10 cellular contexts compared by ENCODE assay signal in genomic region chrX:45843518-45843917, GRCh38.
DNase-seq lines count a peak whose midpoint lies in the region; ATAC-seq and TF ChIP-seq lines count a peak whose summit lies in the region.
"Had no signal": no experiment of that assay in that cellular context is flagged by ENCODE, and none has a peak within 500 bp of the region (broad histone marks: within the 10 kb centered on the region; RNA-seq: fewer than 3 reads in every experiment).

No MANE protein-coding gene starts in this region.

- no peaks in the 10 kb centered on the region for H3K36me3 ChIP-seq in breast epithelium
- H3K36me3 ChIP-seq: prostate gland had no signal

- POLR2A ChIA-PET in MCF 10A (lab: Yijun Ruan, JAX): interaction anchor here (0.9 to 2.5 kb wide), 4 partner anchors 8 to 74 kb away, joined by 5 to 13 read pairs (median 8); no protein-coding TSS in a partner anchor

- no peak for ATAC-seq in stimulated activated naive CD8-positive, alpha-beta T cell treated with anti-CD3 and anti-CD28 coated beads, Interleukin-15, amount 100 ng/mL, for 72 hours
- ATAC-seq in HG02970 (IDR thresholded peaks at IDR 0.05; ENCODE audit: low FRiP score, unreplicated experiment): no peak

- no peaks in the 10 kb centered on the region for H3K9me3 Mint-ChIP-seq in MCF 10A (ENCODE audit: unreplicated experiment)
- H3K9me3 Mint-ChIP-seq in chondrocyte (ENCODE audit: low read depth): peaks cover 11% of the 10 kb centered on the region
- no peaks in the 10 kb centered on the region for H3K9me3 Mint-ChIP-seq in stimulated activated naive CD8-positive, alpha-beta T cell treated with anti-CD3 and anti-CD28 coated beads, Interleukin-15, amount 100 ng/mL, for 72 hours

- H3K4me3 Mint-ChIP-seq in MCF 10A (ENCODE audit: unreplicated experiment): no peak overlapping the region
- no peak overlapping the region for H3K4me3 Mint-ChIP-seq in chondrocyte (ENCODE audit: unreplicated experiment)
- no peak overlapping the region for H3K4me3 Mint-ChIP-seq in stimulated activated naive CD8-positive, alpha-beta T cell treated with anti-CD3 and anti-CD28 coated beads, Interleukin-15, amount 100 ng/mL, for 72 hours

- BruUV-seq in MCF 10A (replicated peaks; lab: Mats Ljungman, UMichigan): no TSS peak

- H3K27ac Mint-ChIP-seq in MCF 10A (ENCODE audit: low read depth, unreplicated experiment) (no peak overlapping the region), chondrocyte (ENCODE audit: unreplicated experiment) (peak overlapping the region; percentile 1)
- H3K27ac Mint-ChIP-seq in stimulated activated naive CD8-positive, alpha-beta T cell treated with anti-CD3 and anti-CD28 coated beads, Interleukin-15, amount 100 ng/mL, for 72 hours: peak overlapping the region; percentile 54 to 75

- intact Hi-C loops in MCF 10A (cut with micrococcal nuclease): loop anchor here (1.0 kb wide), 2 partner anchors 19 to 328 kb away; no protein-coding TSS in a partner anchor
- intact Hi-C loops in breast epithelium (cut with DNase I; ENCODE audit: low total_unique reads): no loop called here

- no peak for TF ChIP-seq POLR2A in breast epithelium (IDR thresholded peaks at IDR 0.05)
- no peak for TF ChIP-seq POLR2A in NB4 (IDR thresholded peaks at IDR 0.05; ENCODE audit: extremely low read depth, insufficient read length)

- CTCF ChIA-PET in MCF 10A (lab: Yijun Ruan, JAX): interaction anchor here (0.6 to 3.3 kb wide), 7 partner anchors 12 to 533 kb away, joined by 3 to 18 read pairs (median 3); no protein-coding TSS in a partner anchor

- DNase-seq in MCF 10A (ENCODE audit: unreplicated experiment) (peak; percentile 46), breast epithelium (ENCODE audit: low spot score in 2 of 2) (no peak), NB4 (ENCODE audit: low read depth) (peak; percentile 38), chondrocyte (ENCODE audit: low spot score) (no peak), RPMI8226 (no peak)
- DNase-seq in stimulated activated naive CD8-positive, alpha-beta T cell treated with anti-CD3 and anti-CD28 coated beads, Interleukin-15, amount 100 ng/mL, for 72 hours: no peak
- DNase-seq in effector CD4-positive, alpha-beta T cell: no peak

- TF ChIP-seq CTCF in MCF 10A (IDR thresholded peaks at IDR 0.05; ENCODE audit: unreplicated experiment) (peak; percentile 23), breast epithelium (IDR thresholded peaks at IDR 0.05) (no peak), NB4 (IDR thresholded peaks at IDR 0.05; ENCODE audit: low read depth, low read length) (no peak), chondrocyte (IDR thresholded peaks at IDR 0.05) (peak; percentile 61)

- H3K27ac ChIP-seq in breast epithelium: no peak overlapping the region
- H3K27ac ChIP-seq: KMS-11, prostate gland had no signal

- peaks cover 0 to 13% of the 10 kb centered on the region in 2 donors for H3K27me3 ChIP-seq in breast epithelium

- H3K36me3 Mint-ChIP-seq in MCF 10A (ENCODE audit: insufficient read depth, unreplicated experiment) (peaks cover 66% of the 10 kb centered on the region), chondrocyte (ENCODE audit: low read depth) (no peaks in the 10 kb centered on the region)

- H3K27me3 Mint-ChIP-seq in MCF 10A (ENCODE audit: insufficient read depth, unreplicated experiment) (peaks cover 20% of the 10 kb centered on the region), chondrocyte (ENCODE audit: low read depth) (no peaks in the 10 kb centered on the region)
- H3K27me3 Mint-ChIP-seq in stimulated activated naive CD8-positive, alpha-beta T cell treated with anti-CD3 and anti-CD28 coated beads, Interleukin-15, amount 100 ng/mL, for 72 hours: no peaks in the 10 kb centered on the region

- H3K4me3 ChIP-seq in breast epithelium: no peak overlapping the region
- no peak overlapping the region for H3K4me3 ChIP-seq in NB4 (ENCODE audit: low read depth, low read length)
- H3K4me3 ChIP-seq: prostate gland had no signal

- H3K4me1 ChIP-seq in breast epithelium: no peaks in the 10 kb centered on the region
- H3K4me1 ChIP-seq: prostate gland had no signal

- H3K4me1 Mint-ChIP-seq in MCF 10A (ENCODE audit: insufficient read depth, unreplicated experiment) (peaks cover 14% of the 10 kb centered on the region), chondrocyte (ENCODE audit: low read depth) (peaks cover 33% of the 10 kb centered on the region)
- peaks cover 32% of the 10 kb centered on the region for H3K4me1 Mint-ChIP-seq in stimulated activated naive CD8-positive, alpha-beta T cell treated with anti-CD3 and anti-CD28 coated beads, Interleukin-15, amount 100 ng/mL, for 72 hours

- H3K9me3 ChIP-seq in breast epithelium: no peaks in the 10 kb centered on the region
- H3K9me3 ChIP-seq: prostate gland had no signal

Comparison
In these comparisons a context has a peak if more than half of its experiments do, and no peak if none do; other contexts are left out.
1. DNase-seq: peak in MCF 10A (single experiment) and NB4 (single experiment); none in breast epithelium (0 of 2), chondrocyte (single experiment), stimulated activated naive CD8-positive, alpha-beta T cell treated with anti-CD3 and anti-CD28 coated beads, Interleukin-15, amount 100 ng/mL, for 72 hours (0 of 2), RPMI8226 (single experiment) and effector CD4-positive, alpha-beta T cell (single experiment).
2. CTCF ChIP-seq: peak in MCF 10A (single experiment) and chondrocyte (single experiment); none in breast epithelium (0 of 3) and NB4 (single experiment).